Comparison of ENCODE assay signal across 17 cellular contexts in the genomic region with DNA sequence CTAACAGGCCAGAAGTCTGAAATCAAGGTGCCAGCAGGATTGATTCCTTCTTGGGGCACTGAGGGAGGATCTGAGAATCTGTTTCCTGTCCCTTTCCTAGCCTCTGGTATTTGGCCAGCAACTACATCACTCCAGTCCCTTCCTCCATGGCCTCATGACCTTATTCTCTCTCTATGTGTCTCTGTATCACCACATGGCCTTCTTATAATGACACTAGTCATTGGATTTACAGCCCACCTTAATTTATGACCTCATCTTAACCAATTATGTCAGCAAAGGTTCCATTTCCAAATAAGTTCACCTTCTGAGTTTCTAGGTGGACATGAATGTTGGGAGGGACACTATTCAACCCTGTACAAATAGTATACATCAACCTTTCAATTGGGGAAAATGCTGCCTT. TPM values are rescaled to one million over a fixed set of nuclear protein-coding genes. Genes with fewer than 3 reads are reported as not detected.
A peak's percentile ranks its signal among the peaks of the same experiment; 100 is the strongest.
DNase-seq lines count a peak whose midpoint lies in the region; ATAC-seq and TF ChIP-seq lines count a peak whose summit lies in the region.
"Had no signal": no experiment of that assay in that cellular context is flagged by ENCODE, and none has a peak within 500 bp of the region (broad histone marks: within the 10 kb centered on the region; RNA-seq: fewer than 3 reads in every experiment).

No MANE protein-coding gene starts in this region.

- no peaks in the 10 kb centered on the region for H3K36me3 Mint-ChIP-seq in activated T-cell treated with anti-CD3 and anti-CD28 coated beads, Interleukin-2, amount 50 U/mL, for 24 hours (ENCODE audit: low read depth)
- H3K36me3 Mint-ChIP-seq in activated naive CD8-positive, alpha-beta T cell treated with anti-CD3 and anti-CD28 coated beads for 36 hours: peaks cover 5% of the 10 kb centered on the region

- CTCF ChIA-PET in HEK293 (lab: Yijun Ruan, JAX): interaction anchor here (1.0 kb wide), 1 partner anchor 53 kb away, joined by 4 read pairs; no protein-coding TSS in a partner anchor

- H3K4me3 ChIP-seq in HEK293 (ENCODE audit: low read depth, low read length): no peak overlapping the region
- H3K4me3 ChIP-seq: Peyer's patch had no signal

- no peak for TF ChIP-seq CTCF in HEK293 (tag by site-specific recombination; IDR thresholded peaks at IDR 0.05)

- no peak for DNase-seq in activated T-cell treated with anti-CD3 and anti-CD28 coated beads, Interleukin-2, amount 50 U/mL, for 24 hours
- DNase-seq in activated T-cell treated with anti-CD3 and anti-CD28 coated beads, Interleukin-2, amount 50 U/mL, for 48 hours: no peak
- DNase-seq in activated naive CD8-positive, alpha-beta T cell treated with anti-CD3 and anti-CD28 coated beads for 36 hours: no peak
- DNase-seq in stimulated activated naive CD8-positive, alpha-beta T cell treated with anti-CD3 and anti-CD28 coated beads, Interleukin-15, Interleukin-2, amounts not matched to agents 100 U/mL and 50 U/mL, for 24 hours: no peak
- no peak for DNase-seq in kidney glomerular epithelial cell (lab: John Stamatoyannopoulos, UW)
- DNase-seq in activated gamma-delta T cell (lab: John Stamatoyannopoulos, UW): no peak
- DNase-seq: KG1, NCI-H1092 treated with DMSO at 0.1 percent for 48 hours, NCI-H187, NCI-H446, Peyer's patch, SHP77 had no signal

- peaks cover 74% of the 10 kb centered on the region for H3K4me1 Mint-ChIP-seq in activated T-cell treated with anti-CD3 and anti-CD28 coated beads, Interleukin-2, amount 50 U/mL, for 24 hours (ENCODE audit: low read depth)
- peaks cover 71% of the 10 kb centered on the region for H3K4me1 Mint-ChIP-seq in activated naive CD8-positive, alpha-beta T cell treated with anti-CD3 and anti-CD28 coated beads for 36 hours

- ATAC-seq in stimulated activated naive CD8-positive, alpha-beta T cell treated with anti-CD3 and anti-CD28 coated beads, Interleukin-15, Interleukin-2, amounts not matched to agents 100 U/mL and 50 U/mL, for 24 hours: peak; percentile 53
- no peak for ATAC-seq in GM18498 (IDR thresholded peaks at IDR 0.05; ENCODE audit: unreplicated experiment)

- no peak overlapping the region for H3K27ac ChIP-seq in HEK293 (ENCODE audit: extremely low read depth, low read depth, low read length)

- no peaks in the 10 kb centered on the region for H3K36me3 ChIP-seq in HEK293 (ENCODE audit: control insufficient read depth in 2 of 2, insufficient read depth in 1 of 2, low read length in 2 of 2)
- H3K36me3 ChIP-seq: Peyer's patch had no signal

- POLR2A ChIA-PET in HEK293 (lab: Yijun Ruan, JAX): no interaction called here

- no peak overlapping the region for H3K4me3 Mint-ChIP-seq in activated T-cell treated with anti-CD3 and anti-CD28 coated beads, Interleukin-2, amount 50 U/mL, for 24 hours
- no peak overlapping the region for H3K4me3 Mint-ChIP-seq in activated naive CD8-positive, alpha-beta T cell treated with anti-CD3 and anti-CD28 coated beads for 36 hours

- peak overlapping the region; percentile 55 for H3K27ac Mint-ChIP-seq in activated T-cell treated with anti-CD3 and anti-CD28 coated beads, Interleukin-2, amount 50 U/mL, for 24 hours
- peak overlapping the region; percentile 9 for H3K27ac Mint-ChIP-seq in activated naive CD8-positive, alpha-beta T cell treated with anti-CD3 and anti-CD28 coated beads for 36 hours

- H3K4me1 ChIP-seq in HEK293 (ENCODE audit: control insufficient read depth, insufficient read depth, low read length): no peaks in the 10 kb centered on the region
- H3K4me1 ChIP-seq: Peyer's patch had no signal

- H3K27me3 Mint-ChIP-seq in activated T-cell treated with anti-CD3 and anti-CD28 coated beads, Interleukin-2, amount 50 U/mL, for 24 hours: no peaks in the 10 kb centered on the region
- no peaks in the 10 kb centered on the region for H3K27me3 Mint-ChIP-seq in activated naive CD8-positive, alpha-beta T cell treated with anti-CD3 and anti-CD28 coated beads for 36 hours

- H3K9me3 ChIP-seq in HEK293 (ENCODE audit: control insufficient read depth, insufficient read depth, low read depth, low read length): no peaks in the 10 kb centered on the region
- H3K9me3 ChIP-seq: Peyer's patch had no signal

- no peaks in the 10 kb centered on the region for H3K9me3 Mint-ChIP-seq in activated T-cell treated with anti-CD3 and anti-CD28 coated beads, Interleukin-2, amount 50 U/mL, for 24 hours
- peaks cover 6% of the 10 kb centered on the region for H3K9me3 Mint-ChIP-seq in activated naive CD8-positive, alpha-beta T cell treated with anti-CD3 and anti-CD28 coated beads for 36 hours

TF ChIP-seq in HEK293, 187 proteins besides CTCF, POLR2A, EP300 and RAD21:
- TF ChIP-seq, protein P1, sequence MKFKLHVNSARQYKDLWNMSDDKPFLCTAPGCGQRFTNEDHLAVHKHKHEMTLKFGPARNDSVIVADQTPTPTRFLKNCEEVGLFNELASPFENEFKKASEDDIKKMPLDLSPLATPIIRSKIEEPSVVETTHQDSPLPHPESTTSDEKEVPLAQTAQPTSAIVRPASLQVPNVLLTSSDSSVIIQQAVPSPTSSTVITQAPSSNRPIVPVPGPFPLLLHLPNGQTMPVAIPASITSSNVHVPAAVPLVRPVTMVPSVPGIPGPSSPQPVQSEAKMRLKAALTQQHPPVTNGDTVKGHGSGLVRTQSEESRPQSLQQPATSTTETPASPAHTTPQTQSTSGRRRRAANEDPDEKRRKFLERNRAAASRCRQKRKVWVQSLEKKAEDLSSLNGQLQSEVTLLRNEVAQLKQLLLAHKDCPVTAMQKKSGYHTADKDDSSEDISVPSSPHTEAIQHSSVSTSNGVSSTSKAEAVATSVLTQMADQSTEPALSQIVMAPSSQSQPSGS (tag by site-specific recombination; IDR thresholded peaks at IDR 0.05; ENCODE audit: low read depth): peak; percentile 74
- TF ChIP-seq ZNF394 (tag by site-specific recombination; IDR thresholded peaks at IDR 0.05; ENCODE audit: borderline replicate concordance): no peak

RNA-seq across cellular contexts. Expression of a gene that starts 29.3 kb away (rescaled TPM):
- 10 to 100 TPM; 15.3 to 16.3 TPM for total RNA-seq in activated naive CD8-positive, alpha-beta T cell treated with anti-CD3 and anti-CD28 coated beads for 36 hours
- total RNA-seq: Daoy, H4, M059J had no signal
